Comparison of ENCODE assay signal across 33 cellular contexts in the genomic region with DNA sequence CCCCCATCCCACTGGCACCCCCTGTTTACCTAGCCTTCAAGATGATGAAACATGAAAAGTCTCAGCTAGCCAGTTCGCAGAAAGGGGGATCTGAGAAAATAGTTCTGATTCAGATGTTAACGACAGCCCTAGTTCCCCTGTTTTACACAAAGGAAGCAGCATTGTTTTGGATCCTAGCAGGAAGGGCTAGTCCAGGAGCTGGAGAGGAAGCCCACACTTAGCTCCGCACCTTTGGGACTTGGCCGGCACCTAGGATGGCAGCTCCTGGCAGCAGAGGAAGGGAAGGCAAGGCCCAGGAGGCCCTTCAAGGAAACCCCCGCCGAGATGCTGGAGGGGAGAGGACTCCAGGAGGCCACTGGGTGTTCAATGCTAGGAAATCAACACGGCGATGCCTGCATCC.
"Had no signal": no experiment of that assay in that cellular context is flagged by ENCODE, and none has a peak within 500 bp of the region (broad histone marks: within the 10 kb centered on the region; RNA-seq: fewer than 3 reads in every experiment).

No MANE protein-coding gene starts in this region.

- H3K9me3 Mint-ChIP-seq: activated CD4-positive, alpha-beta T cell treated with anti-CD3 and anti-CD28 coated beads, Interleukin-2, amount 10 ng/mL, durations not matched to agents 7 days and 5 days; activated naive CD4-positive, alpha-beta T cell treated with anti-CD3 and anti-CD28 coated beads, Interleukin-2, amount 50 U/mL, for 72 hours; activated T-cell treated with anti-CD3 and anti-CD28 coated beads, Interleukin-2, amount 50 U/mL, for 24 hours; activated T-helper 2 cell treated with anti-CD3 and anti-CD28 coated beads, Interferon-gamma antibody, Interleukin-2, Interleukin-4, amounts not matched to agents 10 μg/mL and 5 μg/mL and 100 μg/mL, durations not matched to agents 14 hours and 24 hours and 36 hours; T-helper 1 cell treated with Interleukin-12 subunit alpha and Interleukin-12 subunit beta and Interleukin-4 antibody, amounts not matched to agents 30 μg/mL and 1 μg/mL, for 36 hours; T-helper 2 cell treated with Interferon-gamma antibody and Interleukin-4, amounts not matched to agents 5 μg/mL and 100 μg/mL, for 36 hours had no signal

- H3K4me1 ChIP-seq: adrenal gland, body of pancreas, breast epithelium, SJSA1 had no signal

- H3K27me3 ChIP-seq: adrenal gland, body of pancreas, breast epithelium, SJSA1 had no signal

- H3K9ac ChIP-seq: KMS-11, SK-N-SH had no signal

- DNase-seq: activated CD4-positive, alpha-beta T cell treated with anti-CD3 and anti-CD28 coated beads for 36 hours; activated CD4-positive, alpha-beta T cell treated with anti-CD3 and anti-CD28 coated beads, Interleukin-2, amount 10 ng/mL, durations not matched to agents 7 days and 5 days; activated CD4-positive, alpha-beta T cell treated with anti-CD3 and anti-CD28 coated beads, Interleukin-2, amount 50 U/mL, for 48 hours; activated CD8-positive, alpha-beta T cell treated with anti-CD3 and anti-CD28 coated beads, Interleukin-2, amount 10 ng/mL, durations not matched to agents 7 days and 5 days; activated gamma-delta T cell; activated naive CD4-positive, alpha-beta T cell treated with Interleukin-2 at 50 U/mL for 16 hours; activated T-cell treated with anti-CD3 and anti-CD28 coated beads, Interleukin-2, amount 50 U/mL, for 24 hours; adrenal gland; body of pancreas; caudate nucleus; MM.1S; NCI-H1092; NCI-H1436 treated with DMSO at 0.1 percent for 48 hours; NCI-H1694 treated with DMSO at 0.1 percent for 48 hours; NCI-H2029; NCI-H2227 treated with DMSO at 0.1 percent for 48 hours; NCI-H446; NCI-H524; NCI-H69; NCI-H82; SHP77 treated with DMSO at 0.1 percent for 48 hours; SK-N-SH had no signal

- H3K4me3 Mint-ChIP-seq: activated CD4-positive, alpha-beta T cell treated with anti-CD3 and anti-CD28 coated beads for 36 hours; activated CD4-positive, alpha-beta T cell treated with anti-CD3 and anti-CD28 coated beads, Interleukin-2, amount 10 ng/mL, durations not matched to agents 7 days and 5 days; activated CD8-positive, alpha-beta T cell treated with anti-CD3 and anti-CD28 coated beads, Interleukin-2, amount 10 ng/mL, durations not matched to agents 7 days and 5 days; activated T-cell treated with anti-CD3 and anti-CD28 coated beads, Interleukin-2, amount 50 U/mL, for 24 hours; T-helper 1 cell treated with Interleukin-12 subunit alpha and Interleukin-12 subunit beta and Interleukin-4 antibody, amounts not matched to agents 30 μg/mL and 1 μg/mL, for 36 hours; T-helper 2 cell treated with Interferon-gamma antibody and Interleukin-4, amounts not matched to agents 5 μg/mL and 100 μg/mL, for 36 hours had no signal

- H3K9me2 ChIP-seq: SK-N-SH had no signal

- H3K36me3 Mint-ChIP-seq: activated naive CD4-positive, alpha-beta T cell treated with anti-CD3 and anti-CD28 coated beads, Interleukin-2, amount 50 U/mL, for 72 hours had no signal

- H3K36me3 ChIP-seq: adrenal gland, breast epithelium, SJSA1 had no signal

- H3K4me3 ChIP-seq: adrenal gland, body of pancreas, breast epithelium, SJSA1 had no signal

- H3K27ac Mint-ChIP-seq: activated CD4-positive, alpha-beta T cell treated with anti-CD3 and anti-CD28 coated beads for 36 hours; activated CD4-positive, alpha-beta T cell treated with anti-CD3 and anti-CD28 coated beads, Interleukin-2, amount 10 ng/mL, durations not matched to agents 7 days and 5 days; activated CD8-positive, alpha-beta T cell treated with anti-CD3 and anti-CD28 coated beads, Interleukin-2, amount 10 ng/mL, durations not matched to agents 7 days and 5 days; activated naive CD4-positive, alpha-beta T cell treated with anti-CD3 and anti-CD28 coated beads, Interleukin-2, amount 50 U/mL, for 72 hours; activated T-cell treated with anti-CD3 and anti-CD28 coated beads, Interleukin-2, amount 50 U/mL, for 24 hours; activated T-helper 2 cell treated with anti-CD3 and anti-CD28 coated beads, Interferon-gamma antibody, Interleukin-2, Interleukin-4, amounts not matched to agents 10 μg/mL and 5 μg/mL and 100 μg/mL, durations not matched to agents 14 hours and 24 hours and 36 hours; T-helper 1 cell treated with Interleukin-12 subunit alpha and Interleukin-12 subunit beta and Interleukin-4 antibody, amounts not matched to agents 30 μg/mL and 1 μg/mL, for 36 hours; T-helper 2 cell treated with Interferon-gamma antibody and Interleukin-4, amounts not matched to agents 5 μg/mL and 100 μg/mL, for 36 hours had no signal

- ATAC-seq: activated CD4-positive, alpha-beta T cell treated with anti-CD3 and anti-CD28 coated beads for 36 hours; activated CD4-positive, CD25-positive, alpha-beta regulatory T cell treated with anti-CD3 and anti-CD28 coated beads, Interleukin-2, amount 50 U/mL, for 24 hours; activated CD8-positive, alpha-beta T cell treated with anti-CD3 and anti-CD28 coated beads, Interleukin-2, amount 10 ng/mL, durations not matched to agents 7 days and 5 days; activated naive CD4-positive, alpha-beta T cell treated with anti-CD3 and anti-CD28 coated beads, Interleukin-2, amount 50 U/mL, for 72 hours; body of pancreas; Panc1 had no signal

- H3K4me2 ChIP-seq: KMS-11, SK-N-SH had no signal

- H3K27me3 Mint-ChIP-seq: activated CD4-positive, alpha-beta T cell treated with anti-CD3 and anti-CD28 coated beads, Interleukin-2, amount 10 ng/mL, durations not matched to agents 7 days and 5 days had no signal

- H3K27ac ChIP-seq: adrenal gland, body of pancreas, breast epithelium, KMS-11, SJSA1 had no signal

- H3K9me3 ChIP-seq: adrenal gland, body of pancreas, breast epithelium, SK-N-SH had no signal

- H3K4me1 Mint-ChIP-seq: activated CD4-positive, alpha-beta T cell treated with anti-CD3 and anti-CD28 coated beads for 36 hours; activated CD4-positive, alpha-beta T cell treated with anti-CD3 and anti-CD28 coated beads, Interleukin-2, amount 10 ng/mL, durations not matched to agents 7 days and 5 days had no signal

- FAIRE-seq: astrocyte, TTC549 had no signal
